Comparison of ENCODE assay signal across 24 cellular contexts in genomic region chr3:8756671-8757070, GRCh38. TPM values are rescaled to one million over a fixed set of nuclear protein-coding genes. Genes with fewer than 3 reads are reported as not detected.
"Had no signal": no experiment of that assay in that cellular context is flagged by ENCODE, and none has a peak within 500 bp of the region (broad histone marks: within the 10 kb centered on the region; RNA-seq: fewer than 3 reads in every experiment).

No MANE protein-coding gene starts in this region.

- H3K4me2 ChIP-seq: neural progenitor cell had no signal

- H3K9ac ChIP-seq: neural progenitor cell, parathyroid adenoma had no signal

- ATAC-seq: foreskin keratinocyte had no signal

- H3K4me3 ChIP-seq: dorsolateral prefrontal cortex, esophagus muscularis mucosa, neural progenitor cell, SJCRH30, transverse colon had no signal

- H3K4me1 ChIP-seq: esophagus muscularis mucosa, foreskin keratinocyte, neural progenitor cell, parathyroid adenoma, transverse colon had no signal

- H3K36me3 ChIP-seq: esophagus muscularis mucosa, neural progenitor cell, transverse colon had no signal

- DNase-seq: activated CD4-positive, alpha-beta T cell treated with anti-CD3 and anti-CD28 coated beads, Interleukin-2, amount 10 ng/mL, durations not matched to agents 7 days and 5 days; activated CD4-positive, CD25-positive, alpha-beta regulatory T cell; activated naive CD4-positive, alpha-beta T cell; activated naive CD8-positive, alpha-beta T cell treated with anti-CD3 and anti-CD28 coated beads, Interleukin-2, amount 10 ng/mL, durations not matched to agents 7 days and 5 days; anterior cingulate cortex; dorsolateral prefrontal cortex; foreskin keratinocyte; kidney glomerular epithelial cell; retina; SJCRH30; stimulated activated CD4-positive, alpha-beta T cell treated with anti-CD3 and anti-CD28 coated beads, Interleukin-15, amount 100 ng/mL, for 24 hours; stimulated activated CD4-positive, alpha-beta T cell treated with anti-CD3 and anti-CD28 coated beads, Interleukin-4, amount 100 ng/mL, for 24 hours; stimulated activated naive CD4-positive, alpha-beta T cell treated with Interleukin-2 at 50 U/mL for 16 hours; substantia nigra; SW 1271; transverse colon had no signal

- H3K27ac ChIP-seq: dorsolateral prefrontal cortex, esophagus muscularis mucosa, foreskin keratinocyte, neural progenitor cell, parathyroid adenoma, SJCRH30, transverse colon had no signal

- FAIRE-seq: bronchial epithelial cell, endometrium had no signal

- H3K79me2 ChIP-seq: parathyroid adenoma had no signal

- H3K27me3 ChIP-seq: dorsolateral prefrontal cortex, esophagus muscularis mucosa, foreskin keratinocyte, neural progenitor cell, SJCRH30, transverse colon had no signal

- H2AFZ ChIP-seq: neural progenitor cell, parathyroid adenoma had no signal

- H3K9me3 ChIP-seq: esophagus muscularis mucosa, SJCRH30, transverse colon had no signal

RNA-seq across cellular contexts. Expression of gene CAV3, which starts 23.1 kb away (rescaled TPM):
- total RNA-seq: activated CD4-positive, alpha-beta T cell treated with anti-CD3 and anti-CD28 coated beads, Interleukin-2, amount 10 ng/mL, durations not matched to agents 7 days and 5 days; activated naive CD8-positive, alpha-beta T cell treated with anti-CD3 and anti-CD28 coated beads, Interleukin-2, amount 10 ng/mL, durations not matched to agents 7 days and 5 days; activated T-helper 1 cell treated with anti-CD3 and anti-CD28 coated beads, Interleukin-12 subunit alpha, Interleukin-12 subunit beta, Interleukin-2, Interleukin-4 antibody, amounts not matched to agents 30 ng/mL and 10 ng/mL and 1 ng/mL, durations not matched to agents 14 hours and 24 hours and 36 hours; bronchial epithelial cell; chondrocyte; esophagus muscularis mucosa; foreskin keratinocyte; liver; transverse colon had no signal
- polyA plus RNA-seq: foreskin keratinocyte, liver had no signal
